9 cellular contexts compared by ENCODE assay signal in the genomic region with DNA sequence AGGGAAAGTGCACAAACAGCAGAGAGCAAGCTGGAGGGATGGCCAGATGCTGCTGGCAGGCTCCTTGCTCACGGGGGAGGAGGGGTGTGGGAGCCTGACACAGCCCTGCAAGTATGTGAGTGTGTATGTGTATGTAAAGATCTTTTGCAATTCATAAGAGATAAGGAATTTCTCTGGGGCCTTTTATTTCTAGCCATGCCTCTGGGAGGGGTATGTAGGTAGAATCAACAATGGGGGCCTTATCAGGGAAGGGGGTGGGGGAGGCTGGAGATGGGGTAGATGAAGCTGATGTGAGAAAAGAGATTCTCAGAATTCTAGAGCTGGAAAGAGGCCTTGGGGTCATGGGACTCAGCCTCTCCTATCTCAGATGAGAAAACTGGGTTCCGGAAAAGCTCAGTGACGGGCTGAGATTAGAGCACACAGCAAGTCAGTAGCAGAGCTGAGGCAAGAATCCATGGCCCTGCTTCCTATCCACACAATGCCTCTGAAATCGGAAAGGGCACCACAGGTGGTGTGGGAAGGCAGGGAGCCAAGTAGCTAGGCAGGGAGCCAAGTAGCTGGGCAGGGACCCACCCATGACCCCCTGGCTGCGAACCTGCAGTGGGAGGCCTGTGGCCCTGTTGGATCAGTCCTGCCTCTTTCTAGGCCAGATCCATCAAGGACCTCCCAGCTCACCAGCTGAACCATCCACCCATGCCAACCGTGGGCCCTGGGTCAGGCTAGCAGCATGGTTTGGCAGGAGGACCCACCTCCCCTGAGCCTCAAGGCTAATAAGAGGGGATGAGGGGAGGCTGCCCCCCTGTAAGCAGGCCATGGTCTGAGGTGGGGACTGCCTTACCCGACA. TPM values are rescaled to one million over a fixed set of nuclear protein-coding genes. Genes with fewer than 3 reads are reported as not detected.
A peak's percentile ranks its signal among the peaks of the same experiment; 100 is the strongest.
DNase-seq lines count a peak whose midpoint lies in the region; ATAC-seq, FAIRE-seq and TF ChIP-seq lines count a peak whose summit lies in the region.
"Had no signal": no experiment of that assay in that cellular context is flagged by ENCODE, and none has a peak within 500 bp of the region (broad histone marks: within the 10 kb centered on the region; RNA-seq: fewer than 3 reads in every experiment).

No MANE protein-coding gene starts in this region.

- H3K27ac ChIP-seq in PC-9 (peak overlapping the region; percentile 34), pancreas (peak overlapping the region; percentile 6 to 70 (median 52))

- DNase-seq in DMS 273 treated with DMSO at 0.1 percent for 48 hours (lab: John Stamatoyannopoulos, UW) = peak; percentile 53
- peak; percentile 77 to 85 for DNase-seq in PC-9
- DNase-seq in fibroblast of gingiva (ENCODE audit: low read depth) = peak; percentile 81
- DNase-seq in pancreas = peak; percentile 56 to 73 (median 65)
- no peak for DNase-seq in stimulated activated CD4-positive, alpha-beta T cell treated with anti-CD3 and anti-CD28 coated beads, Interleukin-12 subunit alpha, Interleukin-12 subunit beta, amount 100 ng/mL, for 4 hours
- DNase-seq in stimulated activated CD4-positive, alpha-beta T cell treated with anti-CD3 and anti-CD28 coated beads, Interleukin-2, amount 100 ng/mL, for 48 hours = no peak
- DNase-seq in SW 1271 (lab: John Stamatoyannopoulos, UW) = no peak

- no TSS peak for BruUV-seq in PC-9 (replicated peaks; lab: Mats Ljungman, UMichigan)

- H3K79me2 ChIP-seq in PC-9 (ENCODE audit: low read depth) = no peaks in the 10 kb centered on the region

- FAIRE-seq in pancreas (lab: Jason Lieb, UNC) = no peak
- FAIRE-seq: GM12878 had no signal

- CTCF ChIA-PET in PC-9 (lab: Charles Lee) = interaction anchor here (1.0 kb wide), 1 partner anchor 41 kb away, joined by 3 read pairs; no protein-coding TSS in a partner anchor

- H3K27me3 ChIP-seq in PC-9 (ENCODE audit: insufficient read depth, low read depth) = no peaks in the 10 kb centered on the region
- no peaks in the 10 kb centered on the region for H3K27me3 ChIP-seq in pancreas

- WGBS in pancreas, 2 donors = 31 to 44% methylated on average over 7 of the region's 7 CpGs

- H3K9me3 ChIP-seq in PC-9 (ENCODE audit: insufficient read depth, low read depth) = no peaks in the 10 kb centered on the region
- H3K9me3 ChIP-seq in pancreas = no peaks in the 10 kb centered on the region

- ATAC-seq in pancreas = peak; percentile 35 to 56 (median 48)
- no peak for ATAC-seq in HG02763 (IDR thresholded peaks at IDR 0.05; ENCODE audit: unreplicated experiment)
- ATAC-seq: GM12878 had no signal

- H3K4me2 ChIP-seq in PC-9 = peak overlapping the region; percentile 45

- POLR2A ChIA-PET in PC-9 (lab: Charles Lee; ENCODE audit: unreplicated experiment) = interaction anchor here (0.5 to 0.7 kb wide), 3 partner anchors 17 to 158 kb away, joined by 3 to 4 read pairs (median 4); no protein-coding TSS in a partner anchor

- intact Hi-C loops in PC-9 (cut with micrococcal nuclease; ENCODE audit: unreplicated experiment) (loop anchor here (1.0 to 5.0 kb wide), 4 partner anchors 56 to 322 kb away; a partner anchor contains a TSS), pancreas (cut with DNase I) (no loop called here)

- H3K4me3 ChIP-seq in PC-9 (no peak overlapping the region), pancreas (no peak overlapping the region)
- H3K4me3 ChIP-seq: GM12878 had no signal

- H3K4me1 ChIP-seq in PC-9 (replicated peaks; ENCODE audit: insufficient read depth) (peaks cover 79% of the 10 kb centered on the region), pancreas (peaks cover 24 to 68% (median 39%) of the 10 kb centered on the region in 3 donors)

- H2AFZ ChIP-seq in PC-9 = no peak overlapping the region

- TF ChIP-seq CTCF in PC-9 (conservative IDR thresholded peaks at IDR 0.05) (no peak), pancreas (IDR thresholded peaks at IDR 0.05) (no peak)

- H3F3A ChIP-seq in PC-9 (ENCODE audit: insufficient read depth, low read depth) = peaks cover 56% of the 10 kb centered on the region

- no peaks in the 10 kb centered on the region for H3K36me3 ChIP-seq in PC-9 (ENCODE audit: low read depth)
- no peaks in the 10 kb centered on the region for H3K36me3 ChIP-seq in pancreas

- H4K20me1 ChIP-seq in PC-9 (ENCODE audit: insufficient read depth) = no peaks in the 10 kb centered on the region

- H3K9me2 ChIP-seq in PC-9 (ENCODE audit: insufficient read depth) = no peaks in the 10 kb centered on the region

RNA-seq across cellular contexts. Expression of a gene that starts 54.7 kb away (rescaled TPM):
- total RNA-seq in PC-9 (2021) = 59.3 and 61.7 TPM in 2 replicates
- total RNA-seq in pancreas = 10 to 100 TPM; 33.3 to 60.7 (median 41.0) TPM
- 10 to 100 TPM; 33.8 to 42.0 TPM for polyA plus RNA-seq in pancreas

Comparison
In these comparisons a context has a peak if more than half of its experiments do, and no peak if none do; other contexts are left out.
1. DNase-seq: peak in DMS 273 treated with DMSO at 0.1 percent for 48 hours (single experiment), PC-9 (2 of 2), fibroblast of gingiva (single experiment) and pancreas (6 of 6); none in stimulated activated CD4-positive, alpha-beta T cell treated with anti-CD3 and anti-CD28 coated beads, Interleukin-12 subunit alpha, Interleukin-12 subunit beta, amount 100 ng/mL, for 4 hours (single experiment), stimulated activated CD4-positive, alpha-beta T cell treated with anti-CD3 and anti-CD28 coated beads, Interleukin-2, amount 100 ng/mL, for 48 hours (0 of 2) and SW 1271 (0 of 2).